Comparison of ENCODE assay signal across 8 cellular contexts in genomic region chr6:143450453-143451362, GRCh38. TPM values are rescaled to one million over a fixed set of nuclear protein-coding genes. Genes with fewer than 3 reads are reported as not detected.
DNase-seq lines count a peak whose midpoint lies in the region; ATAC-seq and TF ChIP-seq lines count a peak whose summit lies in the region.

TSS of gene ADAT2 (minus strand) at chr6:143450695. CDS start at chr6:143450658, 37 bp downstream.
TSS of gene PEX3 (plus strand) at chr6:143450805. CDS start at chr6:143451043, 238 bp downstream.

- ATAC-seq in GM19397 (IDR thresholded peaks at IDR 0.05; ENCODE audit: unreplicated experiment): peak; percentile 99
- peak; percentile 89 for ATAC-seq in HG03565 (IDR thresholded peaks at IDR 0.05; ENCODE audit: unreplicated experiment)
- ATAC-seq in left lung: peak; percentile 100

- no peaks in the 10 kb centered on the region for H3K27me3 Mint-ChIP-seq in dendritic cell treated with granulocyte-macrophage colony-stimulating factor and Interleukin-4, amounts not matched to agents 40 ng/mL and 50 ng/mL, for 4 days

- H3K36me3 Mint-ChIP-seq in dendritic cell treated with granulocyte-macrophage colony-stimulating factor and Interleukin-4, amounts not matched to agents 40 ng/mL and 50 ng/mL, for 4 days (ENCODE audit: low read depth): peaks cover 11% of the 10 kb centered on the region

- peak within 1 kb of the TSS; percentile 64 to 85 for H3K27ac ChIP-seq in left lung

- peaks cover 9% of the 10 kb centered on the region for H3K4me1 Mint-ChIP-seq in dendritic cell treated with granulocyte-macrophage colony-stimulating factor and Interleukin-4, amounts not matched to agents 40 ng/mL and 50 ng/mL, for 4 days (ENCODE audit: low read depth)

- H3K27ac Mint-ChIP-seq in dendritic cell treated with granulocyte-macrophage colony-stimulating factor and Interleukin-4, amounts not matched to agents 40 ng/mL and 50 ng/mL, for 4 days: peak within 1 kb of the TSS; percentile 94

- peak within 1 kb of the TSS; percentile 98 for H3K4me3 Mint-ChIP-seq in dendritic cell treated with granulocyte-macrophage colony-stimulating factor and Interleukin-4, amounts not matched to agents 40 ng/mL and 50 ng/mL, for 4 days

- peaks cover 0 to 6% of the 10 kb centered on the region in 2 donors for H3K36me3 ChIP-seq in left lung

- TF ChIP-seq CTCF in left lung (IDR thresholded peaks at IDR 0.05): no peak

- H3K27me3 ChIP-seq in left lung: no peaks in the 10 kb centered on the region

- H3K9me3 ChIP-seq in left lung: no peaks in the 10 kb centered on the region

- peaks cover 12 to 19% of the 10 kb centered on the region in 2 donors for H3K4me1 ChIP-seq in left lung

- intact Hi-C loops in dendritic cell treated with granulocyte-macrophage colony-stimulating factor and Interleukin-4, amounts not matched to agents 40 ng/mL and 50 ng/mL, for 4 days (cut with micrococcal nuclease): no loop called here
- intact Hi-C loops in left lung (cut with DNase I): no loop called here

- DNase-seq in CD1c-positive myeloid dendritic cell (ENCODE audit: extremely low spot score) (peak; percentile 97), NCI-H748 treated with DMSO at 0.1 percent for 48 hours (lab: John Stamatoyannopoulos, UW) (peak; percentile 81), left lung (peak; percentile 94 to 99)
- DNase-seq in activated CD4-positive, alpha-beta T cell treated with anti-CD3 and anti-CD28 coated beads, Interleukin-2, amount 50 U/mL, for 24 hours (ENCODE audit: low read depth in 1 of 2, low spot score in 1 of 2): peak; percentile 82 to 91
- peak; percentile 89 for DNase-seq in stimulated activated CD4-positive, alpha-beta T cell treated with anti-CD3 and anti-CD28 coated beads, Interleukin-2, amount 100 ng/mL, for 4 hours (ENCODE audit: low read depth)

- H3K4me3 ChIP-seq in left lung: peak within 1 kb of the TSS; percentile 62 to 72

- H3K9me3 Mint-ChIP-seq in dendritic cell treated with granulocyte-macrophage colony-stimulating factor and Interleukin-4, amounts not matched to agents 40 ng/mL and 50 ng/mL, for 4 days: no peaks in the 10 kb centered on the region

RNA-seq across cellular contexts. Expression of gene ADAT2, which starts in this region (rescaled TPM):
- total RNA-seq in left lung: 10 to 100 TPM in 1 of 2 donors, 1 to 10 TPM in 1; 8.8 to 10.2 TPM

RNA-seq across cellular contexts. Expression of gene PEX3, which starts in this region (rescaled TPM):
- total RNA-seq in left lung: 10 to 100 TPM; 13.4 to 15.6 TPM

Comparison
In these comparisons a context has a peak if more than half of its experiments do, and no peak if none do; other contexts are left out.
1. Peak in every context shown above with its lines: DNase-seq, ATAC-seq, H3K4me3 ChIP-seq and H3K27ac ChIP-seq.